In the genomic region with DNA sequence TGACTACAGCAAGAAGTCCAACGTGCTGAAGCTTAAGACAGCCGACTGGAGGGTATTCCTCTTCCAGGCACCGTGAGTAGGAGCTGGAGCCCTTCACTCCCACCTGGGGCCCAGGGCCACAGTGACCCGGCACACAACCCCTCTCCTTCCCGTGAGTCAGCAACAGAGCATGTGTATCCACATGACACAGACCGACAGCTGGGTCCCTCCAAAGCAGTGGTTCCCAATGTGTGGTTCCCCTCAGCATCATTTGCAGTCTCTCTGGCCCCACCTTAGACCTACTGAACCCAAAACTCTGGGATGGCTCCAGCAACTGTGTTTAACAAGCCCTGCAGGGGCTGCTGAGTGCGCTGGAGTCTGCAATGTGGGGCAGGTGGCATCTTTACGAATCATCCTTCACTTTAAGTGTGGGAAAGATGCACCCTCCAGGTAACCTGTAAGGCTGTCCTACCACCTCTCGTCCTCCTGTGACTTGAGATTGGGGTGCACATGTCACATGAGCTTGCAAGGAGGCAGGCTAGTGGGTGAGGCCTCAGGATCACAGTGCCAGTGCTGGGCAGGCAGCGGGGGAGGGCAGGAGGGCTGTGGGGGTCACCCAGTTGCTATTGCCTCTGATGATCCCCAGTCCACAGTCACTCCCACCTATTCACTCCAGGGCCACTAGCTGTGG, we compare ENCODE assay signal across 19 cellular contexts. TPM values are rescaled to one million over a fixed set of nuclear protein-coding genes. Genes with fewer than 3 reads are reported as not detected.
A peak's percentile ranks its signal among the peaks of the same experiment; 100 is the strongest.
DNase-seq lines count a peak whose midpoint lies in the region; ATAC-seq and TF ChIP-seq lines count a peak whose summit lies in the region.
"Had no signal": no experiment of that assay in that cellular context is flagged by ENCODE, and none has a peak within 500 bp of the region (broad histone marks: within the 10 kb centered on the region; RNA-seq: fewer than 3 reads in every experiment).

No MANE protein-coding gene starts in this region.

- DNase-seq in left cardiac atrium (peak; percentile 6), right cardiac atrium (no peak), Panc1 (ENCODE audit: low read depth, low spot score) (no peak), myocyte (ENCODE audit: low read depth) (peak; percentile 65), NCI-H446 treated with DMSO at 0.1 percent for 48 hours (lab: John Stamatoyannopoulos, UW) (no peak), COR-L47 (lab: John Stamatoyannopoulos, UW) (no peak)
- no peak for DNase-seq in stimulated activated effector memory CD8-positive, alpha-beta T cell treated with anti-CD3 and anti-CD28 coated beads, Interleukin-12 subunit alpha, Interleukin-12 subunit beta, amount 100 ng/mL, for 72 hours (ENCODE audit: low spot score in 2 of 2)
- DNase-seq: CD8-positive, alpha-beta T cell; NCI-H1105 treated with DMSO at 0.1 percent for 48 hours; NCI-H1694; NCI-H510A; NCI-H82; OCI-M1; RPMI8226; SIG-M5 had no signal

- H3K4me1 Mint-ChIP-seq in stimulated activated effector memory CD8-positive, alpha-beta T cell treated with anti-CD3 and anti-CD28 coated beads, Interleukin-12 subunit alpha, Interleukin-12 subunit beta, amount 100 ng/mL, for 72 hours: peaks cover 7% of the 10 kb centered on the region

- in situ Hi-C loops in Panc1 (cut with HindIII; ENCODE audit: low pct_unique_long_range_greater_than_20kb, low sequenced_read_pairs): no loop called here

- no peak overlapping the region for H3K4me3 Mint-ChIP-seq in stimulated activated effector memory CD8-positive, alpha-beta T cell treated with anti-CD3 and anti-CD28 coated beads, Interleukin-12 subunit alpha, Interleukin-12 subunit beta, amount 100 ng/mL, for 72 hours
- H3K4me3 Mint-ChIP-seq: CD8-positive, alpha-beta T cell had no signal

- no peak for TF ChIP-seq CTCF in Panc1 (IDR thresholded peaks at IDR 0.05)

- POLR2A ChIA-PET in Panc1 (lab: Charles Lee): no interaction called here

- intact Hi-C loops in left cardiac atrium (cut with DNase I) (no loop called here), right cardiac atrium (cut with DNase I) (no loop called here), Panc1 (cut with micrococcal nuclease; ENCODE audit: unreplicated experiment) (no loop called here)

- no peaks in the 10 kb centered on the region for H3K9me3 Mint-ChIP-seq in stimulated activated effector memory CD8-positive, alpha-beta T cell treated with anti-CD3 and anti-CD28 coated beads, Interleukin-12 subunit alpha, Interleukin-12 subunit beta, amount 100 ng/mL, for 72 hours
- H3K9me3 Mint-ChIP-seq: CD8-positive, alpha-beta T cell had no signal

- H3K4me1 ChIP-seq in right cardiac atrium (ENCODE audit: control insufficient read depth, insufficient read depth, low read length) (no peaks in the 10 kb centered on the region), Panc1 (ENCODE audit: control insufficient read depth, insufficient read depth, low read length) (no peaks in the 10 kb centered on the region)
- H3K4me1 ChIP-seq: HAP-1 had no signal

- CTCF ChIA-PET in Panc1 (lab: Charles Lee): interaction anchor here (0.6 kb wide), 1 partner anchor 85 kb away, joined by 5 read pairs; no protein-coding TSS in a partner anchor

- 86% methylated on average over 10 of the region's 10 CpGs for WGBS in right cardiac atrium

- no peak for ATAC-seq in left cardiac atrium
- ATAC-seq in right cardiac atrium: no peak
- peak; percentile 29; the same call in 1 of the 2 replicates for ATAC-seq in Panc1
- ATAC-seq in stimulated activated effector memory CD8-positive, alpha-beta T cell treated with anti-CD3 and anti-CD28 coated beads, Interleukin-12 subunit alpha, Interleukin-12 subunit beta, amount 100 ng/mL, for 72 hours: peak; percentile 11
- no peak for ATAC-seq in GM21737 (IDR thresholded peaks at IDR 0.05; ENCODE audit: unreplicated experiment)
- ATAC-seq: CD8-positive, alpha-beta T cell; K562; SK-N-SH treated with all-trans-retinoic acid at 6 μM for 48 hours had no signal

- H3K27ac ChIP-seq in right cardiac atrium (ENCODE audit: low read length) (no peak overlapping the region), Panc1 (ENCODE audit: low read length) (no peak overlapping the region)

- H3K36me3 ChIP-seq in Panc1 (ENCODE audit: control insufficient read depth, insufficient read depth, low read length): no peaks in the 10 kb centered on the region
- H3K36me3 ChIP-seq: HAP-1 had no signal

- H3K4me3 ChIP-seq in right cardiac atrium (ENCODE audit: low read length) (no peak overlapping the region), Panc1 (ENCODE audit: low read depth in 2 of 2, low read length in 2 of 2) (no peak overlapping the region)
- H3K4me3 ChIP-seq: HAP-1, K562 had no signal

- H3K36me3 Mint-ChIP-seq in stimulated activated effector memory CD8-positive, alpha-beta T cell treated with anti-CD3 and anti-CD28 coated beads, Interleukin-12 subunit alpha, Interleukin-12 subunit beta, amount 100 ng/mL, for 72 hours: no peaks in the 10 kb centered on the region
- H3K36me3 Mint-ChIP-seq: CD8-positive, alpha-beta T cell had no signal

- BruUV-seq in Panc1 (replicated peaks; lab: Mats Ljungman, UMichigan): no TSS peak

- H3K9me3 ChIP-seq in right cardiac atrium (ENCODE audit: control insufficient read depth, low read length): no peaks in the 10 kb centered on the region
- H3K9me3 ChIP-seq in Panc1 (ENCODE audit: control insufficient read depth, insufficient read depth, low read depth, low read length): no peaks in the 10 kb centered on the region
- H3K9me3 ChIP-seq: HAP-1 had no signal

- H3K27ac Mint-ChIP-seq in stimulated activated effector memory CD8-positive, alpha-beta T cell treated with anti-CD3 and anti-CD28 coated beads, Interleukin-12 subunit alpha, Interleukin-12 subunit beta, amount 100 ng/mL, for 72 hours: no peak overlapping the region
- H3K27ac Mint-ChIP-seq: CD8-positive, alpha-beta T cell had no signal

- no peaks in the 10 kb centered on the region for H3K27me3 ChIP-seq in right cardiac atrium (ENCODE audit: control insufficient read depth, insufficient read depth)
- H3K27me3 ChIP-seq in Panc1 (ENCODE audit: control insufficient read depth, insufficient read depth, low read length): peaks cover 6% of the 10 kb centered on the region; the same call in 1 of the 2 replicates

RNA-seq across cellular contexts. Expression of a gene that starts 42.2 kb away (rescaled TPM):
- total RNA-seq in left cardiac atrium: under 1 TPM; 0.09 to 0.13 TPM
- under 1 TPM in 2 of 4 donors, not detected in 2; 0.06 to 0.11 TPM for total RNA-seq in right cardiac atrium
- 0.02 TPM for polyA plus RNA-seq in right cardiac atrium
- total RNA-seq in Panc1 (2021; ENCODE audit: unreplicated experiment): 0.05 TPM
- 0.13 TPM for polyA plus RNA-seq in Panc1 (2012; ENCODE audit: insufficient read length)
- 0.05 TPM in 1 of 2 replicates, not detected in the other for total RNA-seq in myocyte
- 0.79 TPM for polyA plus RNA-seq in myocyte (2012)

Comparison
In these comparisons a context has a peak if more than half of its experiments do, and no peak if none do; other contexts are left out.
1. DNase-seq: peak in left cardiac atrium (single experiment) and myocyte (single experiment); none in right cardiac atrium (0 of 3), Panc1 (single experiment), stimulated activated effector memory CD8-positive, alpha-beta T cell treated with anti-CD3 and anti-CD28 coated beads, Interleukin-12 subunit alpha, Interleukin-12 subunit beta, amount 100 ng/mL, for 72 hours (0 of 2), NCI-H446 treated with DMSO at 0.1 percent for 48 hours (single experiment) and COR-L47 (single experiment).
2. ATAC-seq: peak in Panc1 (single experiment) and stimulated activated effector memory CD8-positive, alpha-beta T cell treated with anti-CD3 and anti-CD28 coated beads, Interleukin-12 subunit alpha, Interleukin-12 subunit beta, amount 100 ng/mL, for 72 hours (single experiment); none in left cardiac atrium (0 of 2), right cardiac atrium (0 of 2) and GM21737 (single experiment).